In the genomic region with DNA sequence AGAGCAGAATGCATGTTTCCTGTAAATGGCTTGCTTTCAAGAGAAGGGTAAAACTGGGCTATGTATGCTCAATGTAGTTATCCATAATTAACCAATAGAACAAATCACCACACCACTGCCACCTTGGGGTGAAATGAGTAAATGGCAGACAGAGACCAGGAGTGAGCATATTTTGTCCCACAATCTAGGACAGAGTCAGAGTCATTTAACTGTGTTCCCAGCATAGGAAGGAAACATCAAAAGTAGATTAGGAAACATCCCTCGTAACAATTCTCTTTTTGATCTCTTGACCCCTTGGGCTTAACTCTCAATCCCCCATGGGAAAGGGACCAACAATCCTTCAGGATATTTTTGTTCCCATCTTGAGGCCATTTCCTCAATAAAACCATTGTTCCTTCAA, we compare ENCODE assay signal across 8 cellular contexts.
DNase-seq lines count a peak whose midpoint lies in the region; ATAC-seq and TF ChIP-seq lines count a peak whose summit lies in the region.

No MANE protein-coding gene starts in this region.

- no peak overlapping the region for H2AFZ ChIP-seq in SK-N-SH (ENCODE audit: low read depth)

- H3K4me1 ChIP-seq in SK-N-SH (ENCODE audit: control insufficient read depth in 1 of 2, insufficient read depth in 2 of 2, low read depth in 1 of 2, low read length in 1 of 2) (no peaks in the 10 kb centered on the region), colonic mucosa (no peaks in the 10 kb centered on the region), lower lobe of right lung (peaks cover 32% of the 10 kb centered on the region), testis (no peaks in the 10 kb centered on the region)

- no peak overlapping the region for H3K9ac ChIP-seq in SK-N-SH
- H3K9ac ChIP-seq in colonic mucosa (ENCODE audit: low read depth in 2 of 2, low read length in 2 of 2) = no peak overlapping the region

- 6% methylated on average over 1 of the region's 1 CpG for WGBS in SK-N-SH (ENCODE audit: low lambda C conversion rate)
- WGBS in testis, 2 donors = 10 to 31% methylated on average over 1 of the region's 1 CpG

- POLR2A ChIA-PET in SK-N-SH (lab: Yijun Ruan, JAX) = no interaction called here

- H3K27ac ChIP-seq in SK-N-SH (ENCODE audit: low read depth in 2 of 2, low read length in 1 of 2) (no peak overlapping the region), colonic mucosa (no peak overlapping the region), lower lobe of right lung (no peak overlapping the region), testis (no peak overlapping the region)

- TF ChIP-seq CTCF in LNCAP (IDR thresholded peaks at IDR 0.05) = peak; percentile 64
- TF ChIP-seq CTCF in SK-N-SH (IDR thresholded peaks at IDR 0.05) = peak; percentile 72
- peak; percentile 52 for TF ChIP-seq CTCF in colonic mucosa (IDR thresholded peaks at IDR 0.05)
- peak; percentile 64 for TF ChIP-seq CTCF in lower lobe of right lung (IDR thresholded peaks at IDR 0.05)
- peak; percentile 49 to 66 (median 60) for TF ChIP-seq CTCF in testis (IDR thresholded peaks at IDR 0.05)

- H3K9me3 ChIP-seq in SK-N-SH (no peaks in the 10 kb centered on the region), colonic mucosa (no peaks in the 10 kb centered on the region), lower lobe of right lung (no peaks in the 10 kb centered on the region), testis (no peaks in the 10 kb centered on the region)

- peak; percentile 52 for DNase-seq in SIG-M5 treated with dmso at 0.1 percent for 504 hours (lab: John Stamatoyannopoulos, UW; ENCODE audit: unreplicated experiment)
- DNase-seq in SIG-M5 (lab: John Stamatoyannopoulos, UW) = no peak
- peak; percentile 56 for DNase-seq in H7
- peak; percentile 52 for DNase-seq in SK-N-SH
- peak; percentile 54 for DNase-seq in colonic mucosa
- DNase-seq in lower lobe of right lung = no peak
- peak; percentile 63 for DNase-seq in testis

- no peaks in the 10 kb centered on the region for H3K27me3 ChIP-seq in H7 (ENCODE audit: control insufficient read depth, insufficient read depth, low read length)
- no peaks in the 10 kb centered on the region for H3K27me3 ChIP-seq in SK-N-SH (ENCODE audit: insufficient read depth)
- H3K27me3 ChIP-seq in colonic mucosa = no peaks in the 10 kb centered on the region
- no peaks in the 10 kb centered on the region for H3K27me3 ChIP-seq in lower lobe of right lung (ENCODE audit: low read depth)
- no peaks in the 10 kb centered on the region for H3K27me3 ChIP-seq in testis

- no peaks in the 10 kb centered on the region for H3K79me2 ChIP-seq in SK-N-SH (ENCODE audit: insufficient read depth)

- CTCF ChIA-PET in SK-N-SH (lab: Yijun Ruan, JAX) = interaction anchor here (0.8 to 2.2 kb wide), 6 partner anchors 10 to 349 kb away, joined by 3 to 7 read pairs (median 6); no protein-coding TSS in a partner anchor

- peak; percentile 77 to 80 for ATAC-seq in lower lobe of right lung

- TF ChIP-seq POLR2A in testis (IDR thresholded peaks at IDR 0.05) = no peak

- no peak overlapping the region for H3K4me2 ChIP-seq in SK-N-SH

- H3K4me3 ChIP-seq in H7 (ENCODE audit: insufficient read depth, low read depth, low read length) (no peak overlapping the region), SK-N-SH (ENCODE audit: low read depth in 2 of 2, low read length in 1 of 2) (no peak overlapping the region; a peak in 1 of 4 replicates), colonic mucosa (no peak overlapping the region), lower lobe of right lung (no peak overlapping the region), testis (no peak overlapping the region)

- TF ChIP-seq EP300 in SK-N-SH (IDR thresholded peaks at IDR 0.05; ENCODE audit: borderline replicate concordance in 1 of 2, low read depth in 1 of 2, low read length in 1 of 2) = no peak

- TF ChIP-seq RAD21 in SK-N-SH (IDR thresholded peaks at IDR 0.05; ENCODE audit: low read length) = peak; percentile 66

- intact Hi-C loops in colonic mucosa (cut with DNase I) = loop anchor here (10.0 kb wide), 1 partner anchor 118 kb away; no protein-coding TSS in a partner anchor
- intact Hi-C loops in lower lobe of right lung (cut with DNase I) = no loop called here
- intact Hi-C loops in testis (cut with DNase I; ENCODE audit: low total_unique reads) = no loop called here

- H3K36me3 ChIP-seq in H7 (replicated peaks; ENCODE audit: control insufficient read depth, insufficient read depth, low read length) = no peaks in the 10 kb centered on the region
- no peaks in the 10 kb centered on the region for H3K36me3 ChIP-seq in SK-N-SH (replicated peaks in 1 of 2; ENCODE audit: control insufficient read depth in 1 of 2, insufficient read depth in 2 of 2, low read length in 1 of 2)
- H3K36me3 ChIP-seq in colonic mucosa = no peaks in the 10 kb centered on the region
- no peaks in the 10 kb centered on the region for H3K36me3 ChIP-seq in lower lobe of right lung
- no peaks in the 10 kb centered on the region for H3K36me3 ChIP-seq in testis (ENCODE audit: low read depth, missing control alignments)

- H3K9me2 ChIP-seq in SK-N-SH = no peaks in the 10 kb centered on the region

- no peaks in the 10 kb centered on the region for H4K20me1 ChIP-seq in SK-N-SH (ENCODE audit: insufficient read depth)

- no peaks in the 10 kb centered on the region for H3F3A ChIP-seq in SK-N-SH (replicated peaks; ENCODE audit: insufficient read depth)

TF ChIP-seq in SK-N-SH, 30 proteins besides CTCF, POLR2A, EP300 and RAD21:
- TF ChIP-seq CHD2 (IDR thresholded peaks at IDR 0.05; ENCODE audit: low read length, partially characterized antibody) (no peak), FOSL2 (IDR thresholded peaks at IDR 0.05; ENCODE audit: borderline replicate concordance, low read depth) (no peak), RCOR1 (IDR thresholded peaks at IDR 0.05; ENCODE audit: low read length) (no peak), SMC3 (IDR thresholded peaks at IDR 0.05; ENCODE audit: low read depth, low read length) (peak; percentile 62)
- TF ChIP-seq, protein P1, sequence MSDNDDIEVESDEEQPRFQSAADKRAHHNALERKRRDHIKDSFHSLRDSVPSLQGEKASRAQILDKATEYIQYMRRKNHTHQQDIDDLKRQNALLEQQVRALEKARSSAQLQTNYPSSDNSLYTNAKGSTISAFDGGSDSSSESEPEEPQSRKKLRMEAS (IDR thresholded peaks at IDR 0.05; ENCODE audit: low read depth) = no peak

Comparison
In these comparisons a context has a peak if more than half of its experiments do, and no peak if none do; other contexts are left out.
1. DNase-seq: peak in SIG-M5 treated with dmso at 0.1 percent for 504 hours (single experiment), H7 (single experiment), SK-N-SH (single experiment), colonic mucosa (single experiment) and testis (single experiment); none in SIG-M5 (single experiment) and lower lobe of right lung (single experiment).
2. Peak in every context shown above with its lines, with median percentiles within 50 percentile points of each other: CTCF ChIP-seq.